Comparison of ENCODE assay signal across 9 cellular contexts in the genomic region with DNA sequence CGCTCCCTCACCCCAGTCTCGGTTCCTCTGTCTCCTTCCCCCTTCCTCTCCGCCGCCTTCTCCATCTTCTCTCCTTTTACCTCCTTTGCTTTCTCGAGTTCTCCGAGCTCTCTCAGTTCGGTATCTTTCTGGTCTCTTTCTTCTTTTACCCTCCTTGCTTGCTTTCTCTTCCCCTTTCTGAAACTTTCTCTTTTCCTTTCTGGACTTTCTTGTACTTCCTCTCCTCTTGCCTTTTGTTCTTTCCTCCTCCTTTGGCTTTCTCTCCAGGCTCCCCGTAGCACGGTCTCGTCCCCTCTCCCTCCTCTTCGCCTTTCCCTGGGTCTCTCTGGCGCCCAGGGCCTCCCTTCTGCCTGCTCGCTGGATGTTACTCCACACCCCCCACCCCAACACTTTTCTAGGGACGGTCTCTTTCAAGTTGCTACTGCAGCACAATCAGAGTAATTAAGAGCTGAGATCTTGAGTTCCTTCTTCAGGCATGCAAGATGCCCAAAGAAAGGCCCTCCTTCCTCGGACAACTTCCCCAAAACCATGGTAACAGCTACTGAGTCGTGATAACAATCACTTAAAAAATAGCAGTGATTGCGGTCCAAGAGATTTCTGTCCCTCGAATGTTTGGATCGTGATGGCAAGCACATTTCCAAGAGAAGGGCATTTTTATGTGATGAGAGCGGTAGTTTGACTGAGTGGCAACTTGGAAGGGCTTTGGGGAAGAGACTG. TPM values are rescaled to one million over a fixed set of nuclear protein-coding genes. Genes with fewer than 3 reads are reported as not detected.
DNase-seq lines count a peak whose midpoint lies in the region; ATAC-seq and TF ChIP-seq lines count a peak whose summit lies in the region.
"Had no signal": no experiment of that assay in that cellular context is flagged by ENCODE, and none has a peak within 500 bp of the region (broad histone marks: within the 10 kb centered on the region; RNA-seq: fewer than 3 reads in every experiment).

No MANE protein-coding gene starts in this region.

- H3K27ac ChIP-seq in body of pancreas: no peak overlapping the region
- H3K27ac ChIP-seq: C4-2B had no signal

- ATAC-seq in activated B cell treated with CpG ODN at 0.5 μM for 24 hours (ENCODE audit: low read depth) (peak; percentile 9), body of pancreas (no peak)

- peaks cover 43% of the 10 kb centered on the region for H3K4me1 Mint-ChIP-seq in activated B cell treated with CpG ODN at 0.5 μM for 24 hours

- peaks cover 25% of the 10 kb centered on the region for H3K27me3 Mint-ChIP-seq in activated B cell treated with CpG ODN at 0.5 μM for 24 hours

- no peaks in the 10 kb centered on the region for H3K9me3 Mint-ChIP-seq in activated B cell treated with CpG ODN at 0.5 μM for 24 hours

- H3K36me3 ChIP-seq in body of pancreas (replicated peaks in 1 of 2; ENCODE audit: insufficient read depth in 1 of 2, low read depth in 2 of 2): no peaks in the 10 kb centered on the region

- H3K9me3 ChIP-seq in iPS-18c (ENCODE audit: control insufficient read depth, insufficient read depth, low read length): no peaks in the 10 kb centered on the region
- no peaks in the 10 kb centered on the region for H3K9me3 ChIP-seq in body of pancreas

- WGBS in body of pancreas, 2 donors: 17 to 22% methylated on average over 20 of the region's 20 CpGs

- peak overlapping the region; percentile 87 for H3K27ac Mint-ChIP-seq in activated B cell treated with CpG ODN at 0.5 μM for 24 hours

- CTCF ChIA-PET in activated B cell treated with CpG ODN at 0.5 μM for 24 hours (lab: Charles Lee): interaction anchor here (1.0 to 1.3 kb wide), 3 partner anchors 36 to 53 kb away, joined by 3 to 4 read pairs (median 3); no protein-coding TSS in a partner anchor

- H3K36me3 Mint-ChIP-seq in activated B cell treated with CpG ODN at 0.5 μM for 24 hours (ENCODE audit: low read depth): no peaks in the 10 kb centered on the region

- peak; percentile 32 for DNase-seq in SKM-1 treated with dmso at 0.1 percent for 144 hours (lab: John Stamatoyannopoulos, UW; ENCODE audit: unreplicated experiment)
- no peak for DNase-seq in SKM-1 (lab: John Stamatoyannopoulos, UW; ENCODE audit: unreplicated experiment)
- peak; percentile 17 for DNase-seq in activated B cell treated with CpG ODN at 0.5 μM for 24 hours
- DNase-seq in superior temporal gyrus (ENCODE audit: extremely low spot score): peak; percentile 49
- DNase-seq in body of pancreas: no peak
- DNase-seq in NCI-H69 (lab: John Stamatoyannopoulos, UW): no peak
- no peak for DNase-seq in stimulated activated naive CD4-positive, alpha-beta T cell (lab: John Stamatoyannopoulos, UW)

- TF ChIP-seq POLR2A in body of pancreas (IDR thresholded peaks at IDR 0.05): no peak

- H3K4me1 ChIP-seq in body of pancreas: peaks cover 48% of the 10 kb centered on the region

- H3K4me3 Mint-ChIP-seq in activated B cell treated with CpG ODN at 0.5 μM for 24 hours: peak overlapping the region; percentile 84

- TF ChIP-seq CTCF in activated B cell treated with CpG ODN at 0.5 μM for 24 hours (IDR thresholded peaks at IDR 0.05) (no peak), body of pancreas (IDR thresholded peaks at IDR 0.05) (no peak)

- intact Hi-C loops in activated B cell treated with CpG ODN at 0.5 μM for 24 hours (cut with micrococcal nuclease): loop anchor here (1.0 to 5.0 kb wide), 4 partner anchors 35 to 1376 kb away; no protein-coding TSS in a partner anchor
- intact Hi-C loops in body of pancreas (cut with DNase I): no loop called here

- H3K4me3 ChIP-seq in iPS-18c (ENCODE audit: insufficient read depth, low read depth, low read length): peak overlapping the region; percentile 77
- H3K4me3 ChIP-seq in body of pancreas: peak overlapping the region in 1 of 2 donors; percentile 20

- H3K27me3 ChIP-seq in body of pancreas: peaks cover 0 to 38% of the 10 kb centered on the region in 2 donors

- POLR2A ChIA-PET in activated B cell treated with CpG ODN at 0.5 μM for 24 hours (lab: Charles Lee): interaction anchor here (0.9 kb wide), 1 partner anchor 41 kb away, joined by 3 read pairs; no protein-coding TSS in a partner anchor

RNA-seq across cellular contexts. Expression of gene TENM4, which starts 0.5 kb away (rescaled TPM):
- total RNA-seq in activated B cell treated with CpG ODN at 0.5 μM for 24 hours: 1.9 and 2.4 TPM in 2 replicates
- 1 to 10 TPM in 1 of 2 donors, under 1 TPM in 1; 0.78 to 6.6 TPM for total RNA-seq in body of pancreas

Comparison
In these comparisons a context has a peak if more than half of its experiments do, and no peak if none do; other contexts are left out.
1. DNase-seq: peak in SKM-1 treated with dmso at 0.1 percent for 144 hours (single experiment), activated B cell treated with CpG ODN at 0.5 μM for 24 hours (single experiment) and superior temporal gyrus (single experiment); none in SKM-1 (single experiment), body of pancreas (0 of 4), NCI-H69 (single experiment) and stimulated activated naive CD4-positive, alpha-beta T cell (0 of 6).